ENCODE assay signal across 6 cellular contexts in the genomic region with DNA sequence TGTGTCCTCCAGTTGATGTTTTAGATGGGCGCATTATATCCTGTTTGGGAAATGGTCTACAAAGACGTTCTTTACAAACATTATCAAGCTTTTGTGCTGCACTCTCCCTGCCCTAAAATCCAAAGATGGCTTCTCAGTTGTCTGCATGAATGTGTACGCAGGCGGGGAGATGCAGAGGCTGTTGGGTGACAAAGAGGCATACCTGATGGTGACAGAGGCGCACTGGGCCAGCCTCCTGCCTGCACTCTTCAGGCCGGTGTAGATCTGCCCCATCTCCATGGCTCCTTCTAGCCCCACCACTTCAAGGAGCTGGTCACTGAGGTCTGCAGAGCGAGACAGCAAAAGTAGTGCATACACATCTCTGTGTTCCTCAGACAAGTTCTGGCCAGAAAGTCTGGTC.
"Had no signal": no experiment of that assay in that cellular context is flagged by ENCODE, and none has a peak within 500 bp of the region (broad histone marks: within the 10 kb centered on the region; RNA-seq: fewer than 3 reads in every experiment).

No MANE protein-coding gene starts in this region.

- H3K27ac ChIP-seq: HL-60 had no signal

- DNase-seq: IMR-90, KBM-7 had no signal

- H3K27me3 Mint-ChIP-seq: IgD-negative memory B cell had no signal

- H3K4me3 Mint-ChIP-seq: IgD-negative memory B cell had no signal

- H3K27ac Mint-ChIP-seq: IgD-negative memory B cell had no signal

- H3K4me3 ChIP-seq: K562 had no signal

- ATAC-seq: HepG2, K562 had no signal
